19 cellular contexts compared by ENCODE assay signal in the genomic region with DNA sequence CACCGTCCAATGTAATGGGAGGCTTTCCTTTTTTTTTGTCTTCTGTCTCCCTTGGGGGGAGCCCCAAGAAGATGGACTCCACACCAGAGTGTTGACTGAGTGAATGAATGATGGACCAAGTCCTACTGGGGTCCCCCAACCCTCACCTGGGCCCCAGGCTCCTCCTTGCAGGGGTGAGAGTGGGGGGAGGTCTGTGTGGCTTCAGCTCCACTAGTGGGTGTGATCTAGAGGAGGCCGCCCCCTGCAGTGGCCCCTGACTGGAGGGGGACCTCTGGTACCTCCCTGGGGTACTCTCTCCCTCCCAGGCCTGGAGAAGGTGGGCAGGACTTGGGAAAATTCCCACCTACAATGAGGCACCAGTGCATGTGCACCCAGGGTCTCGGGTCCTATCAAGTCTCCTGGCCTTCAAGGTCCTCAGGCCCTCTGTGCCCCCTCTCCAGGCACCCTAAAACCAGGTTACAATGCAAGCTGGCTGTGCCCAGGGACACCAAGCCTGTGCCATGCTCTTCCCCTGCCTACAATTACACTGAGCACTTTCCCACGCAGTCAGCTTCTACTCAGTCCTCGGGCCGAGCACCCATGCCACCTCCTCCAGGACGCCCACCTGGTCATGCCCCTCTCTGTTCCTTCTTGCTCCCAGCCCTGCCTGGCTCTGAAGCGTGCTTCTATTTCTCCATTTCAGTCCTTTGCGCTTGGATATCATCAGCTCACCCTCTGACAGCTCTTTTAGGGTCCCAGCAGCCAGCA.
"Had no signal": no experiment of that assay in that cellular context is flagged by ENCODE, and none has a peak within 500 bp of the region (broad histone marks: within the 10 kb centered on the region; RNA-seq: fewer than 3 reads in every experiment).

No MANE protein-coding gene starts in this region.

- H3K4me3 Mint-ChIP-seq: activated naive CD8-positive, alpha-beta T cell treated with anti-CD3 and anti-CD28 coated beads for 36 hours; activated T-helper 1 cell treated with anti-CD3 and anti-CD28 coated beads, Interleukin-12 subunit alpha, Interleukin-12 subunit beta, Interleukin-2, Interleukin-4 antibody, amounts not matched to agents 30 ng/mL and 10 ng/mL and 1 ng/mL, durations not matched to agents 14 hours and 24 hours and 36 hours; T-cell had no signal

- H3K27ac ChIP-seq: coronary artery, pancreas, transverse colon had no signal

- H3K4me1 Mint-ChIP-seq: activated naive CD8-positive, alpha-beta T cell treated with anti-CD3 and anti-CD28 coated beads for 36 hours; T-cell had no signal

- H3K4me2 ChIP-seq: SK-N-SH had no signal

- H3K9ac ChIP-seq: SK-N-SH had no signal

- H3K4me1 ChIP-seq: pancreas, transverse colon had no signal

- H3K27ac Mint-ChIP-seq: activated naive CD8-positive, alpha-beta T cell treated with anti-CD3 and anti-CD28 coated beads for 36 hours; activated T-helper 1 cell treated with anti-CD3 and anti-CD28 coated beads, Interleukin-12 subunit alpha, Interleukin-12 subunit beta, Interleukin-2, Interleukin-4 antibody, amounts not matched to agents 30 ng/mL and 10 ng/mL and 1 ng/mL, durations not matched to agents 14 hours and 24 hours and 36 hours; T-cell had no signal

- H3K36me3 ChIP-seq: pancreas, transverse colon had no signal

- H3K27me3 Mint-ChIP-seq: activated naive CD8-positive, alpha-beta T cell treated with anti-CD3 and anti-CD28 coated beads for 36 hours had no signal

- H3K9me3 Mint-ChIP-seq: activated naive CD8-positive, alpha-beta T cell treated with anti-CD3 and anti-CD28 coated beads for 36 hours; activated T-helper 1 cell treated with anti-CD3 and anti-CD28 coated beads, Interleukin-12 subunit alpha, Interleukin-12 subunit beta, Interleukin-2, Interleukin-4 antibody, amounts not matched to agents 30 ng/mL and 10 ng/mL and 1 ng/mL, durations not matched to agents 14 hours and 24 hours and 36 hours; brain; T-cell had no signal

- H3K4me3 ChIP-seq: coronary artery, pancreas, transverse colon had no signal

- H3K9me3 ChIP-seq: pancreas, SK-N-SH, transverse colon had no signal

- ATAC-seq: activated CD4-positive, CD25-positive, alpha-beta regulatory T cell treated with anti-CD3 and anti-CD28 coated beads, Interleukin-2, amount 50 U/mL, for 24 hours; left lobe of liver; pancreas; T-cell had no signal

- DNase-seq: activated CD4-positive, alpha-beta T cell treated with anti-CD3 and anti-CD28 coated beads, Interleukin-2, amount 50 U/mL, for 1 hour; activated CD8-positive, alpha-beta memory T cell treated with anti-CD3 and anti-CD28 coated beads for 24 hours; activated naive CD8-positive, alpha-beta T cell treated with anti-CD3 and anti-CD28 coated beads for 36 hours; amygdala; central memory CD4-positive, alpha-beta T cell; effector memory CD4-positive, alpha-beta T cell; islet precursor cell; stimulated activated CD4-positive, alpha-beta T cell treated with anti-CD3 and anti-CD28 coated beads, Interleukin-4, amount 100 ng/mL, for 1 hour; stimulated activated naive CD4-positive, alpha-beta T cell; T-cell; T-helper 9 cell; transverse colon had no signal

- H3K27me3 ChIP-seq: pancreas, transverse colon had no signal

- H3K36me3 Mint-ChIP-seq: activated naive CD8-positive, alpha-beta T cell treated with anti-CD3 and anti-CD28 coated beads for 36 hours; brain; T-cell had no signal
